1 cellular context compared by ENCODE assay signal in the genomic region with DNA sequence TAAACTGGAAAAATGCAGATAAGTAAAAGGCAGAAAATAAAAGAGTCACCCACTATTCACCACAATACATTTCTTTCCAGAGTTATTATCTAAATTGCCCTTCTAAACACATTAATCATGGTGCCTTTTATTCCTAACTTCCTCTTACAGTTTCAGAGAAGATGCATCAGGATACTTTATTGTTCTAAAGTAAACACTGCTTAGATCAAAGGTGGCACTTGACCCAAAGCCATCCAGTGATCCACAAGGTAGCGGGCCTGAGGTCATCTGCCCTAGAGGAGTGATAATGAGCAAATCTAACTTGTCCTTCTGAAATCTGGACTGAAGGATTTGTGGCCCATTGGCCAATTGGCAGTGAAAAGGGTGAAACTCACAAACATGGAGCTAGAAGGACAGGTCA.
TF ChIP-seq lines count a peak whose summit lies in the region.

No MANE protein-coding gene starts in this region.

TF ChIP-seq in HepG2, 621 proteins besides CTCF, POLR2A, EP300 and RAD21 (continued from another document and continues in another):
- TF ChIP-seq, protein P1, sequence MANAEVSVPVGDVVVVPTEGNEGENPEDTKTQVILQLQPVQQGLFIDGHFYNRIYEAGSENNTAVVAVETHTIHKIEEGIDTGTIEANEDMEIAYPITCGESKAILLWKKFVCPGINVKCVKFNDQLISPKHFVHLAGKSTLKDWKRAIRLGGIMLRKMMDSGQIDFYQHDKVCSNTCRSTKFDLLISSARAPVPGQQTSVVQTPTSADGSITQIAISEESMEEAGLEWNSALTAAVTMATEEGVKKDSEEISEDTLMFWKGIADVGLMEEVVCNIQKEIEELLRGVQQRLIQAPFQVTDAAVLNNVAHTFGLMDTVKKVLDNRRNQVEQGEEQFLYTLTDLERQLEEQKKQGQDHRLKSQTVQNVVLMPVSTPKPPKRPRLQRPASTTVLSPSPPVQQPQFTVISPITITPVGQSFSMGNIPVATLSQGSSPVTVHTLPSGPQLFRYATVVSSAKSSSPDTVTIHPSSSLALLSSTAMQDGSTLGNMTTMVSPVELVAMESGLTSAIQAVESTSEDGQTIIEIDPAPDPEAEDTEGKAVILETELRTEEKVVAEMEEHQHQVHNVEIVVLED (CRISPR knock-in tag; IDR thresholded peaks at IDR 0.05; ENCODE audit: borderline replicate concordance) = no peak
- TF ChIP-seq SOX5 (CRISPR knock-in tag; IDR thresholded peaks at IDR 0.05; ENCODE audit: borderline replicate concordance) (peak; percentile 51; the same call in 1 of the 2 replicates), SP5 (CRISPR knock-in tag; IDR thresholded peaks at IDR 0.05; ENCODE audit: borderline replicate concordance, low read depth) (no peak), SSRP1 (CRISPR knock-in tag; IDR thresholded peaks at IDR 0.05) (no peak), NR0B2 (CRISPR knock-in tag; IDR thresholded peaks at IDR 0.05) (no peak), MYC (CRISPR knock-in tag; IDR thresholded peaks at IDR 0.05; ENCODE audit: borderline replicate concordance) (no peak), CAMTA2 (CRISPR knock-in tag; IDR thresholded peaks at IDR 0.05; ENCODE audit: borderline replicate concordance) (no peak), ZNF644 (CRISPR knock-in tag; IDR thresholded peaks at IDR 0.05; ENCODE audit: low read depth) (peak; percentile 32; the same call in 1 of the 2 replicates), ZNF670 (CRISPR knock-in tag; IDR thresholded peaks at IDR 0.05; ENCODE audit: borderline replicate concordance) (no peak), ZNF512 (CRISPR knock-in tag; IDR thresholded peaks at IDR 0.05) (no peak), DNMT3B (CRISPR knock-in tag; conservative IDR thresholded peaks at IDR 0.05) (no peak), TCF7L2 (IDR thresholded peaks at IDR 0.05; ENCODE audit: low read depth, low read length) (no peak), RXRB (CRISPR knock-in tag; IDR thresholded peaks at IDR 0.05; ENCODE audit: borderline replicate concordance) (peak; percentile 25; the same call in 1 of the 2 replicates), ZNF460 (CRISPR knock-in tag; IDR thresholded peaks at IDR 0.05; ENCODE audit: borderline replicate concordance) (no peak), NR2F6 (IDR thresholded peaks at IDR 0.05) (0 out of 2 replicates have a peak, but pooled peaks have one; percentile 20), NR2F6 (CRISPR knock-in tag; IDR thresholded peaks at IDR 0.05) (no peak), PAX8 (CRISPR knock-in tag; IDR thresholded peaks at IDR 0.05; ENCODE audit: borderline replicate concordance) (no peak), ZNF263 (CRISPR knock-in tag; IDR thresholded peaks at IDR 0.05) (no peak), HMG20A (CRISPR knock-in tag; IDR thresholded peaks at IDR 0.05; ENCODE audit: borderline replicate concordance) (no peak), SALL1 (CRISPR knock-in tag; IDR thresholded peaks at IDR 0.05) (no peak), HOXA9 (CRISPR knock-in tag; IDR thresholded peaks at IDR 0.05; ENCODE audit: borderline replicate concordance) (no peak), ZNF781 (CRISPR knock-in tag; IDR thresholded peaks at IDR 0.05; ENCODE audit: borderline replicate concordance, not compliant biosample characterization) (no peak), ZSCAN31 (CRISPR knock-in tag; IDR thresholded peaks at IDR 0.05; ENCODE audit: low read depth) (no peak), KAT2B (IDR thresholded peaks at IDR 0.05; ENCODE audit: borderline replicate concordance, low read depth, low read length) (no peak), TEAD3 (CRISPR knock-in tag; optimal IDR thresholded peaks at IDR 0.05; ENCODE audit: borderline replicate concordance) (no peak), BHLHE40 (IDR thresholded peaks at IDR 0.05; ENCODE audit: low read length) (no peak), STAG1 (CRISPR knock-in tag; IDR thresholded peaks at IDR 0.05) (no peak), FOXP1 (IDR thresholded peaks at IDR 0.05) (no peak), FOXP1 (CRISPR knock-in tag; IDR thresholded peaks at IDR 0.05) (no peak), SPEN (CRISPR knock-in tag; IDR thresholded peaks at IDR 0.05; ENCODE audit: low read depth) (no peak), BATF2 (CRISPR knock-in tag; IDR thresholded peaks at IDR 0.05) (no peak), HDAC6 (IDR thresholded peaks at IDR 0.05; ENCODE audit: low read depth, low read length) (no peak), PLRG1 (conservative IDR thresholded peaks at IDR 0.05) (no peak), ZNF12 (CRISPR knock-in tag; IDR thresholded peaks at IDR 0.05) (no peak), ZNF383 (CRISPR knock-in tag; IDR thresholded peaks at IDR 0.05; ENCODE audit: borderline replicate concordance) (no peak), SCMH1 (CRISPR knock-in tag; IDR thresholded peaks at IDR 0.05; ENCODE audit: borderline replicate concordance) (no peak), ZNF841 (CRISPR knock-in tag; IDR thresholded peaks at IDR 0.05; ENCODE audit: borderline replicate concordance) (no peak), CEBPZ (IDR thresholded peaks at IDR 0.05; ENCODE audit: low read length) (no peak), ZNF766 (CRISPR knock-in tag; IDR thresholded peaks at IDR 0.05; ENCODE audit: borderline replicate concordance) (no peak), TEF (CRISPR knock-in tag; IDR thresholded peaks at IDR 0.05) (no peak), ZNF414 (CRISPR knock-in tag; IDR thresholded peaks at IDR 0.05) (no peak)
- TF ChIP-seq, protein P2, sequence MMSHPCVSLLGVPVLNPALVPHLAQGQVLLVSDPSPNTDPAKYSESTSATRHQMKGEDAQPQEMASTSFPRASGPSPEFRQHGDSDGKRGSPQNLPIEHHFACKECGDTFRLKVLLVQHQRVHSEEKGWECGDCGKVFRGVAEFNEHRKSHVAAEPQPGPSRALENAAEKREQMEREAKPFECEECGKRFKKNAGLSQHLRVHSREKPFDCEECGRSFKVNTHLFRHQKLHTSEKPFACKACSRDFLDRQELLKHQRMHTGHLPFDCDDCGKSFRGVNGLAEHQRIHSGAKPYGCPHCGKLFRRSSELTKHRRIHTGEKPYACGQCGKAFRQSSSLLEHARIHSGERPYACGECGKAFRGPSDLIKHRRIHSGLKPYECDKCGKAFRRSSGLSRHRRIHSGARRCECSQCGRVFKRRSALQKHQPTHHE (CRISPR knock-in tag; IDR thresholded peaks at IDR 0.05; ENCODE audit: borderline replicate concordance) = no peak
- TF ChIP-seq, protein P3, sequence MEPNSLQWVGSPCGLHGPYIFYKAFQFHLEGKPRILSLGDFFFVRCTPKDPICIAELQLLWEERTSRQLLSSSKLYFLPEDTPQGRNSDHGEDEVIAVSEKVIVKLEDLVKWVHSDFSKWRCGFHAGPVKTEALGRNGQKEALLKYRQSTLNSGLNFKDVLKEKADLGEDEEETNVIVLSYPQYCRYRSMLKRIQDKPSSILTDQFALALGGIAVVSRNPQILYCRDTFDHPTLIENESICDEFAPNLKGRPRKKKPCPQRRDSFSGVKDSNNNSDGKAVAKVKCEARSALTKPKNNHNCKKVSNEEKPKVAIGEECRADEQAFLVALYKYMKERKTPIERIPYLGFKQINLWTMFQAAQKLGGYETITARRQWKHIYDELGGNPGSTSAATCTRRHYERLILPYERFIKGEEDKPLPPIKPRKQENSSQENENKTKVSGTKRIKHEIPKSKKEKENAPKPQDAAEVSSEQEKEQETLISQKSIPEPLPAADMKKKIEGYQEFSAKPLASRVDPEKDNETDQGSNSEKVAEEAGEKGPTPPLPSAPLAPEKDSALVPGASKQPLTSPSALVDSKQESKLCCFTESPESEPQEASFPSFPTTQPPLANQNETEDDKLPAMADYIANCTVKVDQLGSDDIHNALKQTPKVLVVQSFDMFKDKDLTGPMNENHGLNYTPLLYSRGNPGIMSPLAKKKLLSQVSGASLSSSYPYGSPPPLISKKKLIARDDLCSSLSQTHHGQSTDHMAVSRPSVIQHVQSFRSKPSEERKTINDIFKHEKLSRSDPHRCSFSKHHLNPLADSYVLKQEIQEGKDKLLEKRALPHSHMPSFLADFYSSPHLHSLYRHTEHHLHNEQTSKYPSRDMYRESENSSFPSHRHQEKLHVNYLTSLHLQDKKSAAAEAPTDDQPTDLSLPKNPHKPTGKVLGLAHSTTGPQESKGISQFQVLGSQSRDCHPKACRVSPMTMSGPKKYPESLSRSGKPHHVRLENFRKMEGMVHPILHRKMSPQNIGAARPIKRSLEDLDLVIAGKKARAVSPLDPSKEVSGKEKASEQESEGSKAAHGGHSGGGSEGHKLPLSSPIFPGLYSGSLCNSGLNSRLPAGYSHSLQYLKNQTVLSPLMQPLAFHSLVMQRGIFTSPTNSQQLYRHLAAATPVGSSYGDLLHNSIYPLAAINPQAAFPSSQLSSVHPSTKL (CRISPR knock-in tag; IDR thresholded peaks at IDR 0.05) = 0 out of 2 replicates have a peak, but pooled peaks have one; percentile 22
- TF ChIP-seq, protein P4, sequence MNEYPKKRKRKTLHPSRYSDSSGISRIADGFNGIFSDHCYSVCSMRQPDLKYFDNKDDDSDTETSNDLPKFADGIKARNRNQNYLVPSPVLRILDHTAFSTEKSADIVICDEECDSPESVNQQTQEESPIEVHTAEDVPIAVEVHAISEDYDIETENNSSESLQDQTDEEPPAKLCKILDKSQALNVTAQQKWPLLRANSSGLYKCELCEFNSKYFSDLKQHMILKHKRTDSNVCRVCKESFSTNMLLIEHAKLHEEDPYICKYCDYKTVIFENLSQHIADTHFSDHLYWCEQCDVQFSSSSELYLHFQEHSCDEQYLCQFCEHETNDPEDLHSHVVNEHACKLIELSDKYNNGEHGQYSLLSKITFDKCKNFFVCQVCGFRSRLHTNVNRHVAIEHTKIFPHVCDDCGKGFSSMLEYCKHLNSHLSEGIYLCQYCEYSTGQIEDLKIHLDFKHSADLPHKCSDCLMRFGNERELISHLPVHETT (CRISPR knock-in tag; conservative IDR thresholded peaks at IDR 0.05) = no peak
- TF ChIP-seq, protein P5, sequence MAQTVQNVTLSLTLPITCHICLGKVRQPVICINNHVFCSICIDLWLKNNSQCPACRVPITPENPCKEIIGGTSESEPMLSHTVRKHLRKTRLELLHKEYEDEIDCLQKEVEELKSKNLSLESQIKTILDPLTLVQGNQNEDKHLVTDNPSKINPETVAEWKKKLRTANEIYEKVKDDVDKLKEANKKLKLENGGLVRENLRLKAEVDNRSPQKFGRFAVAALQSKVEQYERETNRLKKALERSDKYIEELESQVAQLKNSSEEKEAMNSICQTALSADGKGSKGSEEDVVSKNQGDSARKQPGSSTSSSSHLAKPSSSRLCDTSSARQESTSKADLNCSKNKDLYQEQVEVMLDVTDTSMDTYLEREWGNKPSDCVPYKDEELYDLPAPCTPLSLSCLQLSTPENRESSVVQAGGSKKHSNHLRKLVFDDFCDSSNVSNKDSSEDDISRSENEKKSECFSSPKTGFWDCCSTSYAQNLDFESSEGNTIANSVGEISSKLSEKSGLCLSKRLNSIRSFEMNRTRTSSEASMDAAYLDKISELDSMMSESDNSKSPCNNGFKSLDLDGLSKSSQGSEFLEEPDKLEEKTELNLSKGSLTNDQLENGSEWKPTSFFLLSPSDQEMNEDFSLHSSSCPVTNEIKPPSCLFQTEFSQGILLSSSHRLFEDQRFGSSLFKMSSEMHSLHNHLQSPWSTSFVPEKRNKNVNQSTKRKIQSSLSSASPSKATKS (CRISPR knock-in tag; IDR thresholded peaks at IDR 0.05) = no peak
